Comparison of ENCODE assay signal across 10 cellular contexts in genomic region chr22:32476804-32477203, GRCh38. TPM values are rescaled to one million over a fixed set of nuclear protein-coding genes. Genes with fewer than 3 reads are reported as not detected.
DNase-seq lines count a peak whose midpoint lies in the region; ATAC-seq, FAIRE-seq and TF ChIP-seq lines count a peak whose summit lies in the region.
"Had no signal": no experiment of that assay in that cellular context is flagged by ENCODE, and none has a peak within 500 bp of the region (broad histone marks: within the 10 kb centered on the region; RNA-seq: fewer than 3 reads in every experiment).

No MANE protein-coding gene starts in this region.

- H3K27ac ChIP-seq in HepG2 (ENCODE audit: extremely low read length, insufficient read depth, low read length) (peak overlapping the region; percentile 97), suprapubic skin (no peak overlapping the region), gastroesophageal sphincter (peak overlapping the region in 1 of 4 donors; percentile 98)

- no peak for FAIRE-seq in HepG2 (lab: Jason Lieb, UNC)

- H3K36me3 ChIP-seq in HepG2 (replicated peaks in 1 of 2; ENCODE audit: control insufficient read depth in 1 of 2, insufficient read depth in 2 of 2, low read length in 2 of 2) (peaks cover 4 to 21% of the 10 kb centered on the region in 2 experiments; a peak in 3 of 5 replicates), suprapubic skin (no peaks in the 10 kb centered on the region), gastroesophageal sphincter (peaks cover 0 to 18% of the 10 kb centered on the region in 2 donors)

- H3K9me3 ChIP-seq in HepG2 (ENCODE audit: low read length) (no peaks in the 10 kb centered on the region), suprapubic skin (no peaks in the 10 kb centered on the region), gastroesophageal sphincter (no peaks in the 10 kb centered on the region)

- H3K9me3 Mint-ChIP-seq in activated T-cell treated with anti-CD3 and anti-CD28 coated beads, Interleukin-2, amount 50 U/mL, for 24 hours, result no peaks in the 10 kb centered on the region
- no peaks in the 10 kb centered on the region for H3K9me3 Mint-ChIP-seq in activated T-helper 2 cell treated with anti-CD3 and anti-CD28 coated beads, Interferon-gamma antibody, Interleukin-2, Interleukin-4, amounts not matched to agents 10 μg/mL and 5 μg/mL and 100 μg/mL, durations not matched to agents 14 hours and 24 hours and 36 hours

- peak overlapping the region; percentile 70 for H3K27ac Mint-ChIP-seq in activated T-cell treated with anti-CD3 and anti-CD28 coated beads, Interleukin-2, amount 50 U/mL, for 24 hours
- no peak overlapping the region for H3K27ac Mint-ChIP-seq in activated T-helper 2 cell treated with anti-CD3 and anti-CD28 coated beads, Interferon-gamma antibody, Interleukin-2, Interleukin-4, amounts not matched to agents 10 μg/mL and 5 μg/mL and 100 μg/mL, durations not matched to agents 14 hours and 24 hours and 36 hours

- peak overlapping the region; percentile 86 for H3K4me3 Mint-ChIP-seq in activated T-cell treated with anti-CD3 and anti-CD28 coated beads, Interleukin-2, amount 50 U/mL, for 24 hours
- H3K4me3 Mint-ChIP-seq in activated T-helper 2 cell treated with anti-CD3 and anti-CD28 coated beads, Interferon-gamma antibody, Interleukin-2, Interleukin-4, amounts not matched to agents 10 μg/mL and 5 μg/mL and 100 μg/mL, durations not matched to agents 14 hours and 24 hours and 36 hours (ENCODE audit: low read depth), result peak overlapping the region; percentile 93

- intact Hi-C loops in activated T-helper 2 cell treated with anti-CD3 and anti-CD28 coated beads, Interferon-gamma antibody, Interleukin-2, Interleukin-4, amounts not matched to agents 10 μg/mL and 5 μg/mL and 100 μg/mL, durations not matched to agents 14 hours and 24 hours and 36 hours (cut with micrococcal nuclease), result loop anchor here (10.0 kb wide), 1 partner anchor 212 kb away; no protein-coding TSS in a partner anchor
- intact Hi-C loops in HepG2 (cut with micrococcal nuclease; ENCODE audit: unreplicated experiment), result no loop called here

- peaks cover 43% of the 10 kb centered on the region for H4K20me1 ChIP-seq in HepG2 (ENCODE audit: insufficient read depth, low read length)

- CTCF ChIA-PET in HepG2 (lab: Yijun Ruan, JAX; ENCODE audit: low intra/inter-chr PET ratio, low total read pairs), result no interaction called here

- DNase-seq in activated T-cell treated with anti-CD3 and anti-CD28 coated beads, Interleukin-2, amount 50 U/mL, for 24 hours, result no peak
- DNase-seq in activated T-cell treated with anti-CD3 and anti-CD28 coated beads, Interleukin-2, amount 50 U/mL, for 48 hours, result no peak
- DNase-seq in activated T-helper 2 cell treated with anti-CD3 and anti-CD28 coated beads, Interferon-gamma antibody, Interleukin-2, Interleukin-4, amounts not matched to agents 10 μg/mL and 5 μg/mL and 100 μg/mL, durations not matched to agents 14 hours and 24 hours and 36 hours (ENCODE audit: low spot score), result no peak
- DNase-seq in HepG2 (ENCODE audit: low spot score) (no peak), suprapubic skin (ENCODE audit: low spot score in 2 of 2) (no peak), NCI-H345 (lab: John Stamatoyannopoulos, UW) (no peak), AG08396 (ENCODE audit: low spot score) (no peak)
- DNase-seq: stimulated activated naive CD4-positive, alpha-beta T cell treated with Interleukin-2 at 50 U/mL for 16 hours had no signal

- H2AFZ ChIP-seq in HepG2 (ENCODE audit: low read length), result no peak overlapping the region

- peaks cover 65% of the 10 kb centered on the region for H3K79me2 ChIP-seq in HepG2 (ENCODE audit: insufficient read depth, low read length)

- in situ Hi-C loops in HepG2 (cut with HindIII; ENCODE audit: extremely low pct_ligation_motif_present, low pct_unique_long_range_greater_than_20kb), result no loop called here

- peak overlapping the region; percentile 72 for H3K4me2 ChIP-seq in HepG2 (ENCODE audit: low read depth, low read length)

- ATAC-seq in HepG2 (no peak), gastroesophageal sphincter (no peak)

- TF ChIP-seq CTCF in HepG2 (CRISPR knock-in tag; IDR thresholded peaks at IDR 0.05) (no peak), suprapubic skin (IDR thresholded peaks at IDR 0.05) (no peak), gastroesophageal sphincter (IDR thresholded peaks at IDR 0.05) (no peak)

- no peak for TF ChIP-seq RAD21 in HepG2 (CRISPR knock-in tag; IDR thresholded peaks at IDR 0.05)

- H3K9ac ChIP-seq in HepG2 (ENCODE audit: insufficient read depth, low read depth, low read length), result peak overlapping the region; percentile 92

- H3K36me3 Mint-ChIP-seq in activated T-cell treated with anti-CD3 and anti-CD28 coated beads, Interleukin-2, amount 50 U/mL, for 24 hours (ENCODE audit: low read depth), result peaks cover 37% of the 10 kb centered on the region
- H3K36me3 Mint-ChIP-seq in activated T-helper 2 cell treated with anti-CD3 and anti-CD28 coated beads, Interferon-gamma antibody, Interleukin-2, Interleukin-4, amounts not matched to agents 10 μg/mL and 5 μg/mL and 100 μg/mL, durations not matched to agents 14 hours and 24 hours and 36 hours (ENCODE audit: low read depth), result peaks cover 18% of the 10 kb centered on the region

- TF ChIP-seq EP300 in HepG2 (IDR thresholded peaks at IDR 0.05; ENCODE audit: low read depth in 2 of 2, low read length in 2 of 2) (no peak), HepG2 (CRISPR knock-in tag; IDR thresholded peaks at IDR 0.05; ENCODE audit: borderline replicate concordance) (no peak), suprapubic skin (IDR thresholded peaks at IDR 0.05) (no peak), gastroesophageal sphincter (IDR thresholded peaks at IDR 0.05) (no peak)

- no peaks in the 10 kb centered on the region for H3K27me3 Mint-ChIP-seq in activated T-cell treated with anti-CD3 and anti-CD28 coated beads, Interleukin-2, amount 50 U/mL, for 24 hours
- H3K27me3 Mint-ChIP-seq in activated T-helper 2 cell treated with anti-CD3 and anti-CD28 coated beads, Interferon-gamma antibody, Interleukin-2, Interleukin-4, amounts not matched to agents 10 μg/mL and 5 μg/mL and 100 μg/mL, durations not matched to agents 14 hours and 24 hours and 36 hours (ENCODE audit: low read depth), result no peaks in the 10 kb centered on the region

- peaks cover 50% of the 10 kb centered on the region for H3K4me1 ChIP-seq in HepG2 (ENCODE audit: insufficient read depth, low read length)
- peaks cover 38% of the 10 kb centered on the region for H3K4me1 ChIP-seq in suprapubic skin
- peaks cover 0 to 55% (median 5%) of the 10 kb centered on the region in 3 donors for H3K4me1 ChIP-seq in gastroesophageal sphincter

- H3K4me3 ChIP-seq in HepG2 (replicated peaks in 1 of 3; ENCODE audit: insufficient read depth in 1 of 3, low read depth in 2 of 3, low read length in 3 of 3) (peak overlapping the region; percentile 94 to 98 (median 96); a peak in 5 of 6 replicates), suprapubic skin (peak overlapping the region; percentile 99), gastroesophageal sphincter (peak overlapping the region in 1 of 2 donors; percentile 90)

- 0% methylated on average over 4 of the region's 4 CpGs for WGBS in HepG2 (ENCODE audit: low lambda C conversion rate)
- WGBS in suprapubic skin, result 38% methylated on average over 4 of the region's 4 CpGs
- 38 to 42% methylated on average over 3 to 4 of the region's 4 CpGs for WGBS in gastroesophageal sphincter (ENCODE audit: low coverage in 1 of 2), 2 donors

- no TSS peak for BruUV-seq in HepG2 (replicated peaks; lab: Mats Ljungman, UMichigan)

- POLR2A ChIA-PET in HepG2 (lab: Yijun Ruan, JAX), result interaction anchor here (1.5 kb wide), 1 partner anchor 815 kb away, joined by 3 read pairs; the partner anchor contains the start of gene PISD

- H3K4me1 Mint-ChIP-seq in activated T-cell treated with anti-CD3 and anti-CD28 coated beads, Interleukin-2, amount 50 U/mL, for 24 hours (ENCODE audit: low read depth), result peaks cover 36% of the 10 kb centered on the region
- H3K4me1 Mint-ChIP-seq in activated T-helper 2 cell treated with anti-CD3 and anti-CD28 coated beads, Interferon-gamma antibody, Interleukin-2, Interleukin-4, amounts not matched to agents 10 μg/mL and 5 μg/mL and 100 μg/mL, durations not matched to agents 14 hours and 24 hours and 36 hours (ENCODE audit: low read depth), result peaks cover 30% of the 10 kb centered on the region

- TF ChIP-seq POLR2A in HepG2 (IDR thresholded peaks at IDR 0.05; ENCODE audit: insufficient read depth in 1 of 2, low read depth in 2 of 2, low read length in 2 of 2) (no peak), suprapubic skin (IDR thresholded peaks at IDR 0.05) (no peak), gastroesophageal sphincter (IDR thresholded peaks at IDR 0.05) (no peak)

- H3K27me3 ChIP-seq in HepG2 (ENCODE audit: control insufficient read depth in 1 of 2, insufficient read depth in 2 of 2, low read length in 2 of 2) (no peaks in the 10 kb centered on the region), suprapubic skin (no peaks in the 10 kb centered on the region), gastroesophageal sphincter (no peaks in the 10 kb centered on the region)

RNA-seq across cellular contexts. Expression of gene FBXO7, which starts 2.2 kb away (rescaled TPM):
- 104 and 106 TPM in 2 replicates for total RNA-seq in activated T-helper 2 cell treated with anti-CD3 and anti-CD28 coated beads, Interferon-gamma antibody, Interleukin-2, Interleukin-4, amounts not matched to agents 10 μg/mL and 5 μg/mL and 100 μg/mL, durations not matched to agents 14 hours and 24 hours and 36 hours
- 105 and 118 TPM in 2 replicates for total RNA-seq in HepG2 (2016; rRNA removed; fragmentation: Illumina TruSeq; extraction: Trizol)
- 110 and 111 TPM in 2 replicates for total RNA-seq in HepG2 (2016; cell fraction: cytosol; rRNA removed; fragmentation: Illumina TruSeq; extraction: Trizol; ENCODE audit: low read depth)
- total RNA-seq in HepG2 (2016; cell fraction: insoluble cytoplasmic fraction; rRNA removed; fragmentation: Illumina TruSeq; extraction: Trizol), result 100 and 116 TPM in 2 replicates
- total RNA-seq in HepG2 (2016; cell fraction: membrane; rRNA removed; fragmentation: Illumina TruSeq; extraction: Trizol), result 161 and 169 TPM in 2 replicates
- 64.6 and 67.3 TPM in 2 replicates for total RNA-seq in HepG2 (2016; cell fraction: nucleus; rRNA removed; fragmentation: Illumina TruSeq; extraction: Trizol)
- polyA plus RNA-seq in HepG2 (2011; rRNA removed), result 157 and 172 TPM in 2 replicates
- 129 and 182 TPM in 2 replicates for polyA plus RNA-seq in HepG2 (2011; cell fraction: cytosol; rRNA removed)
- 62.2 and 72.8 TPM in 2 replicates for polyA plus RNA-seq in HepG2 (2011; cell fraction: nucleus; rRNA removed)
- 96.5 and 134 TPM in 2 replicates for polyA plus RNA-seq in HepG2 (2012)
- polyA plus RNA-seq in HepG2 (2016; cell fraction: cytosol; fragmentation: Illumina TruSeq; extraction: Trizol; ENCODE audit: low read depth), result 147 and 160 TPM in 2 replicates
- 167 and 172 TPM in 2 replicates for polyA plus RNA-seq in HepG2 (2016; cell fraction: insoluble cytoplasmic fraction; fragmentation: Illumina TruSeq; extraction: Trizol; ENCODE audit: low read depth)
- 197 and 199 TPM in 2 replicates for polyA plus RNA-seq in HepG2 (2016; cell fraction: membrane; fragmentation: Illumina TruSeq; extraction: Trizol; ENCODE audit: low read depth)
- polyA plus RNA-seq in HepG2 (2016; cell fraction: nucleus; fragmentation: Illumina TruSeq; extraction: Trizol; ENCODE audit: insufficient read depth, low read depth), result 96.5 and 96.9 TPM in 2 replicates
- 151 and 179 TPM in 2 replicates for polyA minus RNA-seq in HepG2 (2011; rRNA and poly(A)+ RNA removed; ENCODE audit: low replicate concordance)
- 79.0 and 88.0 TPM in 2 replicates for polyA minus RNA-seq in HepG2 (2011; cell fraction: cytosol; rRNA and poly(A)+ RNA removed)
- 78.5 and 95.4 TPM in 2 replicates for polyA minus RNA-seq in HepG2 (2011; cell fraction: nucleus; rRNA and poly(A)+ RNA removed)
- 10 to 100 TPM; 59.8 to 87.9 (median 81.8) TPM for total RNA-seq in suprapubic skin
- total RNA-seq in gastroesophageal sphincter, result 10 to 100 TPM; 73.4 to 95.1 (median 87.3) TPM

RNA-seq across cellular contexts. Expression of gene BPIFC, which starts 12.6 kb away (rescaled TPM):
- total RNA-seq in activated T-helper 2 cell treated with anti-CD3 and anti-CD28 coated beads, Interferon-gamma antibody, Interleukin-2, Interleukin-4, amounts not matched to agents 10 μg/mL and 5 μg/mL and 100 μg/mL, durations not matched to agents 14 hours and 24 hours and 36 hours, result not detected in 2 replicates
- total RNA-seq in HepG2 (2016; rRNA removed; fragmentation: Illumina TruSeq; extraction: Trizol) (not detected in 2 replicates), suprapubic skin (100 to 1,000 TPM in 2 of 4 donors, 10 to 100 TPM in 2; 76.6 to 126 (median 102) TPM), gastroesophageal sphincter (not detected)
- not detected in 2 replicates for total RNA-seq in HepG2 (2016; cell fraction: cytosol; rRNA removed; fragmentation: Illumina TruSeq; extraction: Trizol; ENCODE audit: low read depth)
- not detected in 2 replicates for total RNA-seq in HepG2 (2016; cell fraction: insoluble cytoplasmic fraction; rRNA removed; fragmentation: Illumina TruSeq; extraction: Trizol)
- total RNA-seq in HepG2 (2016; cell fraction: membrane; rRNA removed; fragmentation: Illumina TruSeq; extraction: Trizol), result not detected in 2 replicates
- not detected in 2 replicates for total RNA-seq in HepG2 (2016; cell fraction: nucleus; rRNA removed; fragmentation: Illumina TruSeq; extraction: Trizol)
- polyA plus RNA-seq in HepG2 (2011; rRNA removed), result not detected in 2 replicates
- not detected in 2 replicates for polyA plus RNA-seq in HepG2 (2011; cell fraction: cytosol; rRNA removed)
- polyA plus RNA-seq in HepG2 (2011; cell fraction: nucleus; rRNA removed), result not detected in 2 replicates
- not detected in 2 replicates for polyA plus RNA-seq in HepG2 (2012)
- not detected in 2 replicates for polyA plus RNA-seq in HepG2 (2016; cell fraction: cytosol; fragmentation: Illumina TruSeq; extraction: Trizol; ENCODE audit: low read depth)
- not detected in 2 replicates for polyA plus RNA-seq in HepG2 (2016; cell fraction: insoluble cytoplasmic fraction; fragmentation: Illumina TruSeq; extraction: Trizol; ENCODE audit: low read depth)
- polyA plus RNA-seq in HepG2 (2016; cell fraction: membrane; fragmentation: Illumina TruSeq; extraction: Trizol; ENCODE audit: low read depth), result not detected in 2 replicates
- polyA plus RNA-seq in HepG2 (2016; cell fraction: nucleus; fragmentation: Illumina TruSeq; extraction: Trizol; ENCODE audit: insufficient read depth, low read depth), result not detected in 2 replicates
- not detected in 2 replicates for polyA minus RNA-seq in HepG2 (2011; rRNA and poly(A)+ RNA removed; ENCODE audit: low replicate concordance)
- polyA minus RNA-seq in HepG2 (2011; cell fraction: cytosol; rRNA and poly(A)+ RNA removed), result not detected in 2 replicates
- not detected in 2 replicates for polyA minus RNA-seq in HepG2 (2011; cell fraction: nucleus; rRNA and poly(A)+ RNA removed)
- total RNA-seq: myocyte had no signal

Comparison
In these comparisons a context has a peak if more than half of its experiments do, and no peak if none do; other contexts are left out.
1. RNA of gene BPIFC, which starts 12.6 kb away (total RNA-seq): 76.6 to 126 TPM in suprapubic skin; not detected in activated T-helper 2 cell treated with anti-CD3 and anti-CD28 coated beads, Interferon-gamma antibody, Interleukin-2, Interleukin-4, amounts not matched to agents 10 μg/mL and 5 μg/mL and 100 μg/mL, durations not matched to agents 14 hours and 24 hours and 36 hours, not detected in HepG2 and not detected in gastroesophageal sphincter; every median in the first group is over 10 times any median in the second.